Comparison of ENCODE assay signal across 8 cellular contexts in the genomic region with DNA sequence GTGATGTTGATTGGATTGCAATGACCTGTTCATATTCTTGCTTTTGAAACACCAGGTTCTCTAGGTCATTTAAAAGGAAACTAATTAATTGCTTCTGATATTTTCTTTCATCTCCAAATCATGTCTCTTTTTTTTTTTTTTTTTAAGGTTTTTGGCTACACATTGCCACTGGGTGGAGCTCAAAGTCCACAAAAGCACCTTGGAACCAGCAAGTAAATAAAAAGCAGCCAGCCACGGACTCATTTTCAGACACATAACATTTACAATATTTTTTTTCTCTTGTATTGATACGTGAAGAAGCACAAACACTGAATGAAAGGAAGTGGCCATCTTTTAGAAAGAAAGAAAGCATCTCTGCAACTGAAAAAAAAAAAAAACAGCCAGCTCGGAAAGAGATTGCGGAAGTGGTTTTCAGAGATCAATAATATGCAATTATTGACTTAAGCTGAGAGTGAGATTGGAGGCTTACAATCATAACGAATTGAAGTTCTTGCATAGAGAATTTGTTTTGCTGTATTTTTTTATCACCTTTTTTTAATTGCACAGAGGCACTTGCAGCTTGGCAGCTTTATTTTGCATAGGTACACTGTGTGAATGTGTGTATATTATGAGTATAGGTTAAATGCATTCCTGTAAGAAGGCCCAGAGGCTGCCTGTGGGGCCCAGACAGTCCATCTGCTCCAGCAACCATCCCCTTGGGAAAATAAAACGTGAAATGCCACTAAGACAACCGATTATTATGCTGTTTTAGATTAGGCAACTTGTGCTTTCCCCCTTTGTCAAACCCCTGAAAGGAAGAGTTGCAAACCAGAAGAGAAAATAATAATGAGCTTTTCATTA. TPM values are rescaled to one million over a fixed set of nuclear protein-coding genes. Genes with fewer than 3 reads are reported as not detected.
DNase-seq lines count a peak whose midpoint lies in the region; ATAC-seq and TF ChIP-seq lines count a peak whose summit lies in the region.

No MANE protein-coding gene starts in this region.

- H3F3A ChIP-seq in SK-N-SH (replicated peaks; ENCODE audit: insufficient read depth): no peaks in the 10 kb centered on the region

- CTCF ChIA-PET in AG04449 (lab: Yijun Ruan, JAX): interaction anchor here (0.7 to 6.7 kb wide), 26 partner anchors 8 to 1801 kb away, joined by 3 to 59 read pairs (median 4); no protein-coding TSS in a partner anchor
- CTCF ChIA-PET in SK-N-SH (lab: Yijun Ruan, JAX): interaction anchor here (0.7 to 5.9 kb wide), 19 partner anchors 8 to 1805 kb away, joined by 3 to 47 read pairs (median 3); a partner anchor contains a TSS

- DNase-seq in AG04449 (ENCODE audit: low read depth, low spot score) (peak; percentile 21), NAMALWA (ENCODE audit: low spot score) (peak; percentile 80), SK-N-SH (peak; percentile 59), choroid plexus epithelial cell (ENCODE audit: low read depth) (peak; percentile 84), mesenchymal stem cell (peak; percentile 61), upper lobe of right lung (no peak)

- ATAC-seq in upper lobe of right lung (no peak), GM19328 (IDR thresholded peaks at IDR 0.05; ENCODE audit: unreplicated experiment) (no peak)

- no peaks in the 10 kb centered on the region for H3K27me3 ChIP-seq in SK-N-SH (ENCODE audit: insufficient read depth)
- peaks cover 6 to 26% of the 10 kb centered on the region in 2 experiments for H3K27me3 ChIP-seq in mesenchymal stem cell (ENCODE audit: control insufficient read depth in 1 of 2, insufficient read depth in 1 of 2, low read length in 2 of 2)
- peaks cover 25% of the 10 kb centered on the region for H3K27me3 ChIP-seq in upper lobe of right lung

- no peak overlapping the region for H2BK15ac ChIP-seq in mesenchymal stem cell (ENCODE audit: low read depth, poor library complexity, severe bottlenecking)

- TF ChIP-seq EP300 in SK-N-SH (IDR thresholded peaks at IDR 0.05; ENCODE audit: borderline replicate concordance in 1 of 2, low read depth in 1 of 2, low read length in 1 of 2): no peak

- H3K79me1 ChIP-seq in mesenchymal stem cell (replicated peaks; ENCODE audit: low read length, poor library complexity, severe bottlenecking): no peaks in the 10 kb centered on the region

- H3K36me3 ChIP-seq in SK-N-SH (replicated peaks in 1 of 2; ENCODE audit: control insufficient read depth in 1 of 2, insufficient read depth in 2 of 2, low read length in 1 of 2) (no peaks in the 10 kb centered on the region), mesenchymal stem cell (ENCODE audit: control insufficient read depth in 1 of 2, insufficient read depth in 2 of 2, low read depth in 1 of 2, low read length in 2 of 2) (no peaks in the 10 kb centered on the region), upper lobe of right lung (no peaks in the 10 kb centered on the region)

- H4K8ac ChIP-seq in mesenchymal stem cell (ENCODE audit: low read length): no peak overlapping the region

- H3K27ac ChIP-seq in SK-N-SH (ENCODE audit: low read depth in 2 of 2, low read length in 1 of 2): no peak overlapping the region
- H3K27ac ChIP-seq in mesenchymal stem cell (ENCODE audit: low read length, poor library complexity, severe bottlenecking): no peak overlapping the region
- no peak overlapping the region for H3K27ac ChIP-seq in upper lobe of right lung

- H4K20me1 ChIP-seq in SK-N-SH (ENCODE audit: insufficient read depth): no peaks in the 10 kb centered on the region

- H3K4me1 ChIP-seq in SK-N-SH (ENCODE audit: control insufficient read depth in 1 of 2, insufficient read depth in 2 of 2, low read depth in 1 of 2, low read length in 1 of 2): peaks cover 0 to 6% of the 10 kb centered on the region in 2 experiments; a peak in 1 of 4 replicates
- no peaks in the 10 kb centered on the region for H3K4me1 ChIP-seq in mesenchymal stem cell (ENCODE audit: control insufficient read depth, insufficient read depth, low read depth, low read length)
- H3K4me1 ChIP-seq in upper lobe of right lung: no peaks in the 10 kb centered on the region

- no peaks in the 10 kb centered on the region for H3K9me2 ChIP-seq in SK-N-SH

- peak; percentile 39 for TF ChIP-seq CTCF in AG04449 (IDR thresholded peaks at IDR 0.05; ENCODE audit: insufficient read depth, low read length, missing control alignments)
- peak; percentile 39 for TF ChIP-seq CTCF in GM12874 (IDR thresholded peaks at IDR 0.05; ENCODE audit: insufficient read depth, low read depth, low read length)
- TF ChIP-seq CTCF in SK-N-SH (IDR thresholded peaks at IDR 0.05): peak; percentile 89
- TF ChIP-seq CTCF in choroid plexus epithelial cell (conservative IDR thresholded peaks at IDR 0.05; ENCODE audit: low read depth, low read length): peak; percentile 74
- TF ChIP-seq CTCF in upper lobe of right lung (IDR thresholded peaks at IDR 0.05): peak; percentile 46

- POLR2A ChIA-PET in AG04449 (lab: Yijun Ruan, JAX) (no interaction called here), SK-N-SH (lab: Yijun Ruan, JAX) (interaction anchor here (1.2 kb wide), 1 partner anchor 175 kb away, joined by 4 read pairs; no protein-coding TSS in a partner anchor)

- H3K4me2 ChIP-seq in SK-N-SH (0 out of 2 replicates have a peak overlapping the region, but pooled peaks have one; percentile 34), mesenchymal stem cell (ENCODE audit: low read length, poor library complexity, severe bottlenecking) (no peak overlapping the region)

- H4K91ac ChIP-seq in mesenchymal stem cell (ENCODE audit: low read length): no peak overlapping the region

- no peak overlapping the region for H2BK12ac ChIP-seq in mesenchymal stem cell (ENCODE audit: low read length in 2 of 2)

- H3K9ac ChIP-seq in SK-N-SH: no peak overlapping the region
- peak overlapping the region; percentile 75 for H3K9ac ChIP-seq in mesenchymal stem cell (ENCODE audit: low read length)

- H2AK5ac ChIP-seq in mesenchymal stem cell (ENCODE audit: low read length, severe bottlenecking): no peak overlapping the region

- H2BK5ac ChIP-seq in mesenchymal stem cell (ENCODE audit: low read depth, low read length, poor library complexity, severe bottlenecking): no peak overlapping the region

- no peak overlapping the region for H3K14ac ChIP-seq in mesenchymal stem cell (ENCODE audit: low read length in 2 of 2)

- H2BK120ac ChIP-seq in mesenchymal stem cell (ENCODE audit: low read depth, low read length): no peak overlapping the region

- H3K23ac ChIP-seq in mesenchymal stem cell (ENCODE audit: low read length in 2 of 2): no peak overlapping the region

- H3K79me2 ChIP-seq in SK-N-SH (ENCODE audit: insufficient read depth): no peaks in the 10 kb centered on the region

- intact Hi-C loops in upper lobe of right lung (cut with DNase I): no loop called here

- TF ChIP-seq RAD21 in SK-N-SH (IDR thresholded peaks at IDR 0.05; ENCODE audit: low read length): peak; percentile 94

- peak overlapping the region; percentile 67; the same call in 1 of the 2 replicates for H2AFZ ChIP-seq in SK-N-SH (ENCODE audit: low read depth)
- no peak overlapping the region for H2AFZ ChIP-seq in mesenchymal stem cell (ENCODE audit: low read depth, low read length)

- 25% methylated on average over 7 of the region's 7 CpGs for WGBS in SK-N-SH (ENCODE audit: low lambda C conversion rate)
- WGBS in mesenchymal stem cell: 47% methylated on average over 4 of the region's 7 CpGs

- H3K18ac ChIP-seq in mesenchymal stem cell (ENCODE audit: low read depth in 1 of 2, low read length in 2 of 2): no peak overlapping the region

- H3K9me3 ChIP-seq in SK-N-SH (no peaks in the 10 kb centered on the region), mesenchymal stem cell (ENCODE audit: control insufficient read depth, low read length) (no peaks in the 10 kb centered on the region), upper lobe of right lung (no peaks in the 10 kb centered on the region)

- no peak overlapping the region for H3K4ac ChIP-seq in mesenchymal stem cell (ENCODE audit: low read depth in 1 of 2, low read length in 2 of 2)

- no peak overlapping the region for H3K4me3 ChIP-seq in AG04449 (ENCODE audit: low read depth, low read length)
- peak overlapping the region in 1 of 2 experiments; percentile 17; a peak in 1 of 4 replicates for H3K4me3 ChIP-seq in SK-N-SH (ENCODE audit: low read depth in 2 of 2, low read length in 1 of 2)
- H3K4me3 ChIP-seq in choroid plexus epithelial cell (ENCODE audit: low read depth, low read length): peak overlapping the region; percentile 18
- no peak overlapping the region for H3K4me3 ChIP-seq in mesenchymal stem cell (ENCODE audit: insufficient read depth in 1 of 2, low read depth in 1 of 2, low read length in 2 of 2)
- no peak overlapping the region for H3K4me3 ChIP-seq in upper lobe of right lung

TF ChIP-seq in SK-N-SH, 30 proteins besides CTCF, POLR2A, EP300 and RAD21:
- TF ChIP-seq SMC3 (IDR thresholded peaks at IDR 0.05; ENCODE audit: low read depth, low read length): peak; percentile 72
- TF ChIP-seq FOSL2 (IDR thresholded peaks at IDR 0.05; ENCODE audit: borderline replicate concordance, low read depth): no peak

RNA-seq across cellular contexts. Expression of a gene that starts 28.2 kb away (rescaled TPM):
- polyA plus RNA-seq in SK-N-SH (2012; rRNA removed): 0.10 and 0.18 TPM in 2 replicates
- polyA plus RNA-seq in SK-N-SH (2012; cell fraction: cytosol; rRNA removed): 0.04 and 0.10 TPM in 2 replicates
- polyA plus RNA-seq in SK-N-SH (2012; cell fraction: nucleus; rRNA removed): 0.25 and 0.41 TPM in 2 replicates
- polyA plus RNA-seq in mesenchymal stem cell (2013, experiment 1 of 2): 0.04 TPM
- 0.08 TPM for polyA plus RNA-seq in mesenchymal stem cell (2013, experiment 2 of 2)
- not detected for total RNA-seq in upper lobe of right lung

Comparison
In these comparisons a context has a peak if more than half of its experiments do, and no peak if none do; other contexts are left out.
1. CTCF ChIP-seq: peak in every context shown above with its lines; median percentile 89 in SK-N-SH; 74 in choroid plexus epithelial cell; 46 in upper lobe of right lung; 39 in AG04449; 39 in GM12874.